ENCODE assay signal across 30 cellular contexts in the genomic region with DNA sequence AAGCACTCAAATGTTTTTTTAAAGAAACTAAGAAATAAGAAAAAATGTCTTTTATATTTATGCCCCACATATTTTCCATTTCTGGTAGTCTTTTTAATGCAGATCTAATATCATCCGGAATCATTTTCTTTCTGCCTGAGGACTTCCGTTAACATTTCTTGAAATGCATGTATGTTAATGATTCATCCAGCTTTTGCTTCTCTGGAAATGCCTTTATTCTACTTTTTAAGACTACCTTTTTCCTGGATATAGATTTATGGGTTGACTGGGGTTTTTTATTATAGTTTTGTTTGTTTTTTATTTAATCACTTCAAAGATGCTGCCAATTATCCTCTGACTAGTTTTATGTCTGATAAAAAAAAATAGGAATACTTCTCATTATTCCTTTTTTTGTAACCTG. TPM values are rescaled to one million over a fixed set of nuclear protein-coding genes. Genes with fewer than 3 reads are reported as not detected.
"Had no signal": no experiment of that assay in that cellular context is flagged by ENCODE, and none has a peak within 500 bp of the region (broad histone marks: within the 10 kb centered on the region; RNA-seq: fewer than 3 reads in every experiment).

No MANE protein-coding gene starts in this region.

- H3K9me3 ChIP-seq: adrenal gland, ascending aorta, body of pancreas, breast epithelium had no signal

- H3K36me3 ChIP-seq: adrenal gland, ascending aorta, brain microvascular endothelial cell, breast epithelium, cardiac muscle cell had no signal

- H3K27me3 ChIP-seq: adrenal gland, ascending aorta, body of pancreas, brain microvascular endothelial cell, breast epithelium, cardiac muscle cell had no signal

- DNase-seq: activated effector memory CD4-positive, alpha-beta T cell treated with anti-CD3 and anti-CD28 coated beads, Interleukin-2, amount 50 U/mL, for 16 hours; activated effector memory CD4-positive, alpha-beta T cell treated with Interleukin-2 at 50 U/mL for 16 hours; activated gamma-delta T cell; activated gamma-delta T cell treated with Interleukin-2 at 50 U/mL for 16 hours; activated naive CD4-positive, alpha-beta T cell; activated naive CD4-positive, alpha-beta T cell treated with anti-CD3 and anti-CD28 coated beads for 36 hours; activated naive CD4-positive, alpha-beta T cell treated with anti-CD3 and anti-CD28 coated beads, Interleukin-2, amount 10 ng/mL, durations not matched to agents 7 days and 5 days; activated naive CD4-positive, alpha-beta T cell treated with anti-CD3 and anti-CD28 coated beads, Interleukin-2, amount 50 U/mL, for 16 hours; activated naive CD4-positive, alpha-beta T cell treated with Interleukin-2 at 50 U/mL for 16 hours; activated naive CD8-positive, alpha-beta T cell treated with anti-CD3 and anti-CD28 coated beads for 36 hours; activated naive CD8-positive, alpha-beta T cell treated with anti-CD3 and anti-CD28 coated beads, Interleukin-2, amount 10 ng/mL, durations not matched to agents 7 days and 5 days; activated naive CD8-positive, alpha-beta T cell treated with anti-CD3 and anti-CD28 coated beads, Interleukin-2, amount 50 U/mL, for 24 hours; activated T-cell treated with anti-CD3 and anti-CD28 coated beads, Interleukin-2, amount 50 U/mL, for 4 hours; activated T-cell treated with anti-CD3 and anti-CD28 coated beads, Interleukin-2, amount 50 U/mL, for 48 hours; activated T-cell treated with anti-CD3 and anti-CD28 coated beads, Interleukin-2, amount 50 U/mL, for 72 hours; adrenal gland; amniotic stem cell; amygdala; anterior cingulate cortex; aorta; body of pancreas; brain microvascular endothelial cell; caudate nucleus; central memory CD4-positive, alpha-beta T cell; cerebellar nuclear complex had no signal

- H3K4me3 ChIP-seq: adrenal gland, ascending aorta, body of pancreas, breast epithelium, cardiac muscle cell had no signal

- H3K27ac ChIP-seq: adrenal gland, ascending aorta, body of pancreas, brain microvascular endothelial cell, breast epithelium, cardiac muscle cell had no signal

- ATAC-seq: activated naive CD4-positive, alpha-beta T cell treated with anti-CD3 and anti-CD28 coated beads, Interleukin-2, amount 50 U/mL, for 72 hours; activated naive CD8-positive, alpha-beta T cell treated with anti-CD3 and anti-CD28 coated beads, Interleukin-2, amount 50 U/mL, for 24 hours; activated T-cell treated with anti-CD3 and anti-CD28 coated beads, Interleukin-2, amount 50 U/mL, for 4 hours; activated T-cell treated with anti-CD3 and anti-CD28 coated beads, Interleukin-2, amount 50 U/mL, for 72 hours; activated T-helper 17 cell treated with anti-CD3 and anti-CD28 coated beads, Interleukin-2, amount 50 U/mL, for 72 hours; body of pancreas had no signal

- H3K4me1 ChIP-seq: adrenal gland, ascending aorta, body of pancreas, breast epithelium had no signal

RNA-seq across cellular contexts. Expression of gene LDLRAD3, which starts 57.1 kb away (rescaled TPM):
- total RNA-seq: activated T-cell treated with anti-CD3 and anti-CD28 coated beads, Interleukin-2, amount 50 U/mL, for 72 hours had no signal
